ENCODE assay signal across 8 cellular contexts in the genomic region with DNA sequence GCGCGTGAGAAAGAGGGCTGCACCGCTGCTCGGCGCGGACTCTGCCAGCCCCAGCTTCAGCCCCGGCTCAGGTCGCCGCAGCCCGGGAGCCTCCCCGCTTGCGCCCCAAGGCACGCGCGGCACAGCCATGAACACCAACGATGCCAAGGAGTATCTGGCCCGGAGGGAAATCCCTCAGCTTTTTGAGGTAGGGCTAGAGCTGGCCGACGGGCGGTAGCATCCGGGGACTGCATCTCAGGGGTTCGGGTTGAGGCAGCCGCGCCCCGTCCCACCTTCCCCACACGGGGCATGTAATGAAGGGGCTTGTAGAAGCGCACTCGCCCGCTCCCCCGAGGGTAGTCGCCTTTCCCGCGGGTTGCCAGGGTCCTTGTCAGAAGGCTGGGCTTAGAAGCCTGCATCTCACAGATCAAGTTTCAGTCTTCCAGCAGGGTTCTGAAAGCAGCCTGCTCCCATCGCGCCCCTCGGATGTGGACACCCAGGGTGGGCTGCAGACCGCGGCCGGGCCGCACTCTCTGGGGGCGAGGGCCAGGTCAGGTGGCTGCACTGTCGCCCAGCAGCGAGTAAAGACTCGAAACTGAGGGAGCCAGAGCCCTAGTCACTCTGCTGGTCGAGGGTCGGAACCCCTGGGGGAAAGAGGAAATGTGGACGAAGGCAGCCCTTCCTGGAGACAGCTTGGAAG.
DNase-seq lines count a peak whose midpoint lies in the region; ATAC-seq and TF ChIP-seq lines count a peak whose summit lies in the region.

No MANE protein-coding gene starts in this region.

- no peak for TF ChIP-seq CTCF in GM12865 (IDR thresholded peaks at IDR 0.05; ENCODE audit: insufficient read depth, low read depth, low read length, missing control alignments)

- DNase-seq in GM12865 (ENCODE audit: low read depth) (no peak), T follicular helper cell (ENCODE audit: low read depth) (peak; percentile 8), T47D (ENCODE audit: low read depth in 1 of 2, low spot score in 1 of 2) (peak; percentile 6 to 14), iris pigment epithelial cell (ENCODE audit: low read depth) (peak; percentile 26)
- DNase-seq in stimulated activated CD4-positive, alpha-beta T cell treated with anti-CD3 and anti-CD28 coated beads, Interleukin-15, amount 100 ng/mL, for 24 hours: peak; percentile 58

- H3K4me3 ChIP-seq in GM12865 (ENCODE audit: low read depth, low read length): peak overlapping the region; percentile 18

- peak; percentile 35 for ATAC-seq in HG02884 (IDR thresholded peaks at IDR 0.05; ENCODE audit: unreplicated experiment)
- no peak for ATAC-seq in GM18870 (IDR thresholded peaks at IDR 0.05; ENCODE audit: unreplicated experiment)
- ATAC-seq in HG03108 (IDR thresholded peaks at IDR 0.05; ENCODE audit: unreplicated experiment): no peak

- in situ Hi-C loops in T47D (cut with HindIII; ENCODE audit: low pct_unique_long_range_greater_than_20kb, low sequenced_read_pairs): no loop called here
